Comparison of ENCODE assay signal across 8 cellular contexts in the genomic region with DNA sequence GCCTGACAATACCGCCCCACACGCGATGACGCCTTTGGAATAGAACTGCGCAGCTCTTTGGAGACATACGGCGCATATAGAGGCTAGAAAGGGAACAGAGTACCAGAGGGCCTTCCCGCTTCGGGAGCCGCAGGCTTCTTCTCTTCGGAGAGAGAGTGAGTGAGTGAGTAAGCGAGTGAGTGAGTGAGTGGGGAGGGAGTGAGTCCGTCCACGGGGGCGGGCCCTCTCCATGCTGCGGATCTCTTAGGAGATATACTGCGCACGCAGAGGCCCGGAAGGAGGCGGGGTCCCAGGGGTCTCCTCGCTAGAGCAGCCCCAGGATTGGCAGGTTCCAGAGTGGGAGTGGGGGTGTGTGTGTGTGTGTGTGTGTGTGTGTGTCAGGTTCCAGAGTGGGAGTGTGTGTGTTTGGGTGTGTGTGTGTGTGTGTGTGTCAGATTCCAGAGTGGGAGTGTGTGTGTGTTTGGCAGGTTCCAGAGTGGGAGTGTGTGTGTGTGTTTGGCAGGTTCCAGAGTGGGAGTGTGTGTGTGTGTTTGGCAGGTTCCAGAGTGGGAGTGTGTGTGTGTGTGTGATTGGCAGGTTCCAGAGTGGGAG.
DNase-seq lines count a peak whose midpoint lies in the region; ATAC-seq and TF ChIP-seq lines count a peak whose summit lies in the region.

No MANE protein-coding gene starts in this region.

- no peak for TF ChIP-seq POLR2A in esophagus squamous epithelium (IDR thresholded peaks at IDR 0.05)

- H3K27me3 ChIP-seq in CD4-positive, alpha-beta memory T cell (ENCODE audit: insufficient read depth, low read length): peaks cover 6% of the 10 kb centered on the region
- H3K27me3 ChIP-seq in Panc1 (ENCODE audit: control insufficient read depth, insufficient read depth, low read length) (no peaks in the 10 kb centered on the region; the same call in none of the 2 replicates), esophagus squamous epithelium (peaks cover 0 to 6% (median 0%) of the 10 kb centered on the region in 4 donors), muscle layer of colon (ENCODE audit: control insufficient read depth in 1 of 2, insufficient read depth in 2 of 2, low read length in 2 of 2) (no peaks in the 10 kb centered on the region)

- H3K9me3 ChIP-seq in CD4-positive, alpha-beta memory T cell (ENCODE audit: control insufficient read depth in 1 of 2, low read length in 2 of 2): no peaks in the 10 kb centered on the region
- H3K9me3 ChIP-seq in Panc1 (ENCODE audit: control insufficient read depth, insufficient read depth, low read depth, low read length): no peaks in the 10 kb centered on the region
- H3K9me3 ChIP-seq in esophagus squamous epithelium: no peaks in the 10 kb centered on the region
- H3K9me3 ChIP-seq in muscle layer of colon (ENCODE audit: low read length): no peaks in the 10 kb centered on the region

- H3K27ac ChIP-seq in CD4-positive, alpha-beta memory T cell (ENCODE audit: low read depth, low read length): peak overlapping the region; percentile 61
- H3K27ac ChIP-seq in Panc1 (ENCODE audit: low read length) (peak overlapping the region; percentile 69), esophagus squamous epithelium (peak overlapping the region; percentile 77 to 94 (median 85)), muscle layer of colon (ENCODE audit: low read depth, low read length) (peak overlapping the region; percentile 64)

- in situ Hi-C loops in Panc1 (cut with HindIII; ENCODE audit: low pct_unique_long_range_greater_than_20kb, low sequenced_read_pairs): no loop called here

- TF ChIP-seq CTCF in GM20000 (IDR thresholded peaks at IDR 0.05; ENCODE audit: extremely low read depth, missing control alignments) (no peak), Panc1 (IDR thresholded peaks at IDR 0.05) (no peak), esophagus squamous epithelium (IDR thresholded peaks at IDR 0.05) (peak in 1 of 6 experiments; percentile 5)

- CTCF ChIA-PET in CD4-positive, alpha-beta memory T cell (lab: Charles Lee; ENCODE audit: partially characterized antibody): interaction anchor here (0.8 kb wide), 1 partner anchor 11 kb away, joined by 3 read pairs; no protein-coding TSS in a partner anchor
- CTCF ChIA-PET in Panc1 (lab: Charles Lee): interaction anchor here (1.1 kb wide), 1 partner anchor 8 kb away, joined by 3 read pairs; no protein-coding TSS in a partner anchor

- H3K9me3 Mint-ChIP-seq in CD4-positive, alpha-beta memory T cell: peaks cover 0 to 12% (median 0%) of the 10 kb centered on the region in 8 donors

- POLR2A ChIA-PET in CD4-positive, alpha-beta memory T cell (lab: Charles Lee; ENCODE audit: partially characterized antibody): interaction anchor here (0.8 to 1.0 kb wide), 3 partner anchors 97 to 152 kb away, joined by 3 to 6 read pairs (median 3); a partner anchor contains a TSS
- POLR2A ChIA-PET in Panc1 (lab: Charles Lee): no interaction called here

- H3K4me3 ChIP-seq in CD4-positive, alpha-beta memory T cell (ENCODE audit: low read length in 2 of 2): peak overlapping the region; percentile 65 to 86
- H3K4me3 ChIP-seq in Panc1 (ENCODE audit: low read depth in 2 of 2, low read length in 2 of 2) (peak overlapping the region; percentile 55 to 56), esophagus squamous epithelium (peak overlapping the region; percentile 39 to 74 (median 68)), muscle layer of colon (ENCODE audit: low read depth in 1 of 2, low read length in 2 of 2) (peak overlapping the region; percentile 55 to 62)

- no TSS peak for BruUV-seq in Panc1 (replicated peaks; lab: Mats Ljungman, UMichigan)

- peak; percentile 84 for ATAC-seq in Panc1

- H3K4me1 ChIP-seq in CD4-positive, alpha-beta memory T cell (ENCODE audit: insufficient read depth, low read length): peaks cover 27% of the 10 kb centered on the region
- no peaks in the 10 kb centered on the region; the same call in 1 of the 2 replicates for H3K4me1 ChIP-seq in Panc1 (ENCODE audit: control insufficient read depth, insufficient read depth, low read length)
- H3K4me1 ChIP-seq in esophagus squamous epithelium: peaks cover 5 to 23% (median 16%) of the 10 kb centered on the region in 3 donors
- peaks cover 6% of the 10 kb centered on the region for H3K4me1 ChIP-seq in muscle layer of colon (ENCODE audit: insufficient read depth, low read length)

- H3K27ac Mint-ChIP-seq in CD4-positive, alpha-beta memory T cell: peak overlapping the region; percentile 96 to 100 (median 98)

- H3K9ac ChIP-seq in muscle layer of colon (ENCODE audit: low read length): peak overlapping the region; percentile 27

- H3K4me1 Mint-ChIP-seq in CD4-positive, alpha-beta memory T cell: peaks cover 8 to 25% (median 18%) of the 10 kb centered on the region in 4 donors

- peak overlapping the region; percentile 85 to 99 (median 92) for H3K4me3 Mint-ChIP-seq in CD4-positive, alpha-beta memory T cell

- H3K36me3 Mint-ChIP-seq in CD4-positive, alpha-beta memory T cell: peaks cover 0 to 8% of the 10 kb centered on the region in 2 donors

- peak; percentile 75 to 95 (median 81) for DNase-seq in CD4-positive, alpha-beta memory T cell
- DNase-seq in GM20000 (ENCODE audit: low spot score): peak; percentile 86
- peak; percentile 67 for DNase-seq in HS-5 (ENCODE audit: low read depth)
- DNase-seq in Panc1 (ENCODE audit: low read depth, low spot score): peak; percentile 52
- DNase-seq in activated T-helper 1 cell treated with Interleukin-2 at 50 U/mL for 16 hours (ENCODE audit: low read depth): peak; percentile 74
- DNase-seq in esophagus squamous epithelium (lab: John Stamatoyannopoulos, UW): peak; percentile 46
- DNase-seq in stimulated activated CD8-positive, alpha-beta memory T cell treated with anti-CD3 and anti-CD28 coated beads, Interleukin-4, amount 100 ng/mL, for 4 hours (ENCODE audit: low read depth in 2 of 2, low spot score in 1 of 2): peak; percentile 72 to 87

- peaks cover 9 to 14% of the 10 kb centered on the region in 2 donors for H3K27me3 Mint-ChIP-seq in CD4-positive, alpha-beta memory T cell

- WGBS in esophagus squamous epithelium, 2 donors: 1 to 7% methylated on average over 9 to 17 of the region's 21 CpGs

- no peaks in the 10 kb centered on the region for H3K36me3 ChIP-seq in CD4-positive, alpha-beta memory T cell (ENCODE audit: insufficient read depth, low read length)
- H3K36me3 ChIP-seq in Panc1 (ENCODE audit: control insufficient read depth, insufficient read depth, low read length) (no peaks in the 10 kb centered on the region), esophagus squamous epithelium (no peaks in the 10 kb centered on the region), muscle layer of colon (ENCODE audit: insufficient read depth, low read length) (no peaks in the 10 kb centered on the region)

- intact Hi-C loops in CD4-positive, alpha-beta memory T cell (cut with micrococcal nuclease): loop anchor here (1.0 to 10.0 kb wide), 5 partner anchors 50 to 1108 kb away; a partner anchor contains a TSS
- intact Hi-C loops in Panc1 (cut with micrococcal nuclease; ENCODE audit: unreplicated experiment): no loop called here
- intact Hi-C loops in esophagus squamous epithelium (cut with DNase I): no loop called here

Comparison
In these comparisons a context has a peak if more than half of its experiments do, and no peak if none do; other contexts are left out.
1. Peak in every context shown above with its lines: DNase-seq, ATAC-seq, H3K4me3 ChIP-seq and H3K27ac ChIP-seq.